ENCODE assay signal across 15 cellular contexts in genomic region chr3:23136054-23136453, GRCh38.
DNase-seq lines count a peak whose midpoint lies in the region; ATAC-seq and TF ChIP-seq lines count a peak whose summit lies in the region.
"Had no signal": no experiment of that assay in that cellular context is flagged by ENCODE, and none has a peak within 500 bp of the region (broad histone marks: within the 10 kb centered on the region; RNA-seq: fewer than 3 reads in every experiment).

No MANE protein-coding gene starts in this region.

- peak; percentile 30 for DNase-seq in RPMI7951 (ENCODE audit: low read depth)
- DNase-seq in renal cortical epithelial cell (ENCODE audit: low read depth) = peak; percentile 14
- DNase-seq in erythroblast (lab: John Stamatoyannopoulos, UW) = no peak
- DNase-seq in NOMO-1 treated with dmso at 0.1 percent for 144 hours (lab: John Stamatoyannopoulos, UW; ENCODE audit: unreplicated experiment) = no peak
- no peak for DNase-seq in AML-193 (lab: John Stamatoyannopoulos, UW)
- DNase-seq: BE2C; C1 segment of cervical spinal cord; CD4-positive, CD25-positive, alpha-beta regulatory T cell; CD8-positive, alpha-beta memory T cell; COR-L47; H7; HFFc6 had no signal

- peak; percentile 90 for ATAC-seq in esophagus mucosa
- ATAC-seq: GM23338, HCT116 had no signal

- TF ChIP-seq POLR2A in erythroblast (IDR thresholded peaks at IDR 0.05; ENCODE audit: low read length) = no peak

Comparison
In these comparisons a context has a peak if more than half of its experiments do, and no peak if none do; other contexts are left out.
1. DNase-seq: peak in RPMI7951 (single experiment) and renal cortical epithelial cell (single experiment); none in erythroblast (0 of 2), NOMO-1 treated with dmso at 0.1 percent for 144 hours (single experiment) and AML-193 (0 of 2).